10 cellular contexts compared by ENCODE assay signal in the genomic region with DNA sequence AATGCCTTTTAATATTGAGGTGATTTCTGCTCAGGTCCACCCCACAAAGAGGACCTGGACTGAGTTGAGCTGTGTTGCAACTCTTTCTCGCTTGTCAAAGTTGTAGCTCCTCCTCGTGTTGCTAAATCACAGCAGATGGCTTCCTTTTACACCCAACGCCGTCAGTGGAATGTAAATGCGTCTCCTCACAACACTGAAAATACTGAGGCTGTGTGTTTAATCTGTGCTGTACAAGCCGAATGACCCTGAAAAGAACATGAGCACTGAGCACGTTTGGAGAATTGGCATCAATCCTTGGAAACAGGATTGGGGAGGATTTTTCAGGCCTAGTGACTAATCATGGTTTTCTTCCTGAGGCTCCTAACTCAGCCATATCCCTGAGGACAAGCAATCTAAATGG.
DNase-seq lines count a peak whose midpoint lies in the region; ATAC-seq and TF ChIP-seq lines count a peak whose summit lies in the region.
"Had no signal": no experiment of that assay in that cellular context is flagged by ENCODE, and none has a peak within 500 bp of the region (broad histone marks: within the 10 kb centered on the region; RNA-seq: fewer than 3 reads in every experiment).

No MANE protein-coding gene starts in this region.

- no peaks in the 10 kb centered on the region for H3K36me3 ChIP-seq in neural progenitor cell

- no peak overlapping the region for H3K4me3 Mint-ChIP-seq in neural progenitor cell
- H3K4me3 Mint-ChIP-seq: neural crest cell had no signal

- no peaks in the 10 kb centered on the region for H3F3A ChIP-seq in neural progenitor cell (ENCODE audit: low read depth)

- no peak overlapping the region for H3K4me3 ChIP-seq in neural progenitor cell

- H3K9me3 ChIP-seq in neural progenitor cell (ENCODE audit: low read depth), result no peaks in the 10 kb centered on the region

- no peak overlapping the region for H3K9ac ChIP-seq in neural progenitor cell

- no peaks in the 10 kb centered on the region for H3K9me3 Mint-ChIP-seq in neural progenitor cell
- H3K9me3 Mint-ChIP-seq: neural crest cell had no signal

- H3K27me3 ChIP-seq in neural progenitor cell, result no peaks in the 10 kb centered on the region

- H3K4me1 ChIP-seq in neural progenitor cell, result peaks cover 7% of the 10 kb centered on the region

- peaks cover 12% of the 10 kb centered on the region for H3K4me1 Mint-ChIP-seq in neural progenitor cell

- H3K79me2 ChIP-seq in neural progenitor cell (ENCODE audit: low read depth), result no peaks in the 10 kb centered on the region

- H3K27ac Mint-ChIP-seq in neural progenitor cell, result peak overlapping the region; percentile 17

- no peak for ATAC-seq in HG02798 (IDR thresholded peaks at IDR 0.05; ENCODE audit: poor library complexity, unreplicated experiment)

- DNase-seq in AG20443 (ENCODE audit: low spot score) (peak; percentile 59), NCI-H226 (peak; percentile 57), fibroblast of gingiva (ENCODE audit: low read depth) (peak; percentile 84), neural progenitor cell (ENCODE audit: low spot score) (peak; percentile 11), NCI-H1105 (lab: John Stamatoyannopoulos, UW) (no peak), cerebellar nuclear complex (lab: John Stamatoyannopoulos, UW) (no peak), AML-193 (lab: John Stamatoyannopoulos, UW) (no peak)
- DNase-seq: DMS79 had no signal

- no peaks in the 10 kb centered on the region for H3K27me3 Mint-ChIP-seq in neural progenitor cell (ENCODE audit: insufficient read depth, low read depth)

- H3K4me2 ChIP-seq in neural progenitor cell, result peak overlapping the region; percentile 5

- no peak for TF ChIP-seq CTCF in neural progenitor cell (IDR thresholded peaks at IDR 0.05)

- no peaks in the 10 kb centered on the region for H3K36me3 Mint-ChIP-seq in neural progenitor cell

- H2AFZ ChIP-seq in neural progenitor cell (replicated peaks), result peak overlapping the region; percentile 76

- no peaks in the 10 kb centered on the region for H4K20me1 ChIP-seq in neural progenitor cell (ENCODE audit: low read depth)

- no peak overlapping the region for H3K27ac ChIP-seq in neural progenitor cell

Comparison
In these comparisons a context has a peak if more than half of its experiments do, and no peak if none do; other contexts are left out.
1. DNase-seq: peak in AG20443 (single experiment), NCI-H226 (single experiment), fibroblast of gingiva (single experiment) and neural progenitor cell (single experiment); none in NCI-H1105 (single experiment), cerebellar nuclear complex (0 of 2) and AML-193 (0 of 2).